8 cellular contexts compared by ENCODE assay signal in the genomic region with DNA sequence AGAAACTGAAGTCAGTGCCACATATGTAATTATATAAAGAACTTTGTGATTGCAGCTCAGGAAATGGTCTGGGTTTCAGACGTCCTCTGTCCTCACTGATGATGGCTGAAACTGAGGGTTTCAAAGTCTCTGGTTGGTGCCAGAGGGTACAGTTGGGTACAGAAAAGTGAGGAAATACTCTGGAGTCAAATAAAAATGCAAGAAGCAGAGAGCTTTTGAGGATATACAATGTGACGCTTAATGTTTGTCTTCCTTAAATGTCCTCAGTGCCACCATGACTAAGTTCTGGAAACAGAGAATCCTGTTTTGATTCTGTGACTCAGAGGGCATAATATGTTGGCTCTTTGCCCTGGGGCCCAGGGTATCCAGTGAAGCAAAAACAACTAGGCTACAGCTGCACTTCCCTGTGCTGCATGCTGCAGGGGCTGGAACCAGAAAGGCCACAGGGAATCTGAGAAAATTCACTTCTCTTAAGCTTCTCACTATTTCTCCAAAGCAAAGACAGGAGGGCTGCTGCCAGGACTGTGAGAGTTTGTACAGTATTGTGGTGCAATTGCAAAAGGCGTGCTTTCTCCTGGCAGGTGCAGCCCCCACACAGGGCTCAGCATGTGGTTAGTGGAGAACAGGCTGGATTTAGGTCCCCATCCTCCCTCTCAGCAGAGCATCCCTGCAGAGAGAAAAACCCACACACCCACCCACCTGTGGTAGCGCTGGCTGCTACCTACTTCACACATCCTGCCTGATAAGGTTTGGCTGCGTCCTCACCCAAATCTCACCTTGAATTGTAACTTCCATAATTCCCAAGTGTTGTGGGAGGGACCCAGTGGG.
A peak's percentile ranks its signal among the peaks of the same experiment; 100 is the strongest.
DNase-seq lines count a peak whose midpoint lies in the region; FAIRE-seq and TF ChIP-seq lines count a peak whose summit lies in the region.

No MANE protein-coding gene starts in this region.

- TF ChIP-seq CTCF in A673 (conservative IDR thresholded peaks at IDR 0.05; ENCODE audit: low read depth, low read length), result no peak
- no peak for TF ChIP-seq CTCF in thyroid gland (IDR thresholded peaks at IDR 0.05)
- no peak for TF ChIP-seq CTCF in GM13976 (IDR thresholded peaks at IDR 0.05; ENCODE audit: borderline replicate concordance, control extremely low read depth, extremely low read depth, insufficient read depth, missing control alignments)

- intact Hi-C loops in A673 (cut with micrococcal nuclease; ENCODE audit: unreplicated experiment), result no loop called here
- intact Hi-C loops in activated CD4-positive, alpha-beta memory T cell treated with anti-CD3 and anti-CD28 coated beads for 36 hours (cut with micrococcal nuclease), result no loop called here
- intact Hi-C loops in thyroid gland (cut with DNase I), result no loop called here
- intact Hi-C loops in activated T-helper 2 cell treated with anti-CD3 and anti-CD28 coated beads, Interferon-gamma antibody, Interleukin-2, Interleukin-4, amounts not matched to agents 10 μg/mL and 5 μg/mL and 100 μg/mL, durations not matched to agents 14 hours and 24 hours and 36 hours (cut with micrococcal nuclease), result no loop called here

- H3K4me1 ChIP-seq in A673 (ENCODE audit: insufficient read depth, low read length, poor library complexity, severe bottlenecking) (peaks cover 15% of the 10 kb centered on the region), thyroid gland (peaks cover 17 to 28% of the 10 kb centered on the region in 2 donors)

- H3K27ac ChIP-seq in A673 (ENCODE audit: low read depth, low read length, poor library complexity, severe bottlenecking) (peak overlapping the region; percentile 17), thyroid gland (peak overlapping the region; percentile 42 to 70 (median 47))

- no TSS peak for BruUV-seq in A673 (replicated peaks; lab: Mats Ljungman, UMichigan)

- H3K27me3 Mint-ChIP-seq in activated CD4-positive, alpha-beta memory T cell treated with anti-CD3 and anti-CD28 coated beads for 36 hours, result peaks cover 25% of the 10 kb centered on the region
- H3K27me3 Mint-ChIP-seq in activated T-helper 2 cell treated with anti-CD3 and anti-CD28 coated beads, Interferon-gamma antibody, Interleukin-2, Interleukin-4, amounts not matched to agents 10 μg/mL and 5 μg/mL and 100 μg/mL, durations not matched to agents 14 hours and 24 hours and 36 hours (ENCODE audit: low read depth), result peaks cover 8% of the 10 kb centered on the region

- H3K4me3 Mint-ChIP-seq in activated CD4-positive, alpha-beta memory T cell treated with anti-CD3 and anti-CD28 coated beads for 36 hours, result no peak overlapping the region
- H3K4me3 Mint-ChIP-seq in activated T-helper 2 cell treated with anti-CD3 and anti-CD28 coated beads, Interferon-gamma antibody, Interleukin-2, Interleukin-4, amounts not matched to agents 10 μg/mL and 5 μg/mL and 100 μg/mL, durations not matched to agents 14 hours and 24 hours and 36 hours (ENCODE audit: low read depth), result no peak overlapping the region

- TF ChIP-seq POLR2A in H54 (IDR thresholded peaks at IDR 0.05; ENCODE audit: low read depth, low read length), result no peak
- no peak for TF ChIP-seq POLR2A in thyroid gland (IDR thresholded peaks at IDR 0.05)

- WGBS in thyroid gland, 2 donors, result 54 to 67% methylated on average over 5 of the region's 5 CpGs

- H3K9me3 ChIP-seq in A673 (ENCODE audit: low read depth, low read length, poor library complexity, severe bottlenecking) (no peaks in the 10 kb centered on the region), thyroid gland (no peaks in the 10 kb centered on the region)

- in situ Hi-C loops in GM13976 (cut with MboI; ENCODE audit: low sequenced_read_pairs, unreplicated experiment), result no loop called here

- no peaks in the 10 kb centered on the region for H3K9me3 Mint-ChIP-seq in activated CD4-positive, alpha-beta memory T cell treated with anti-CD3 and anti-CD28 coated beads for 36 hours
- H3K9me3 Mint-ChIP-seq in activated T-helper 2 cell treated with anti-CD3 and anti-CD28 coated beads, Interferon-gamma antibody, Interleukin-2, Interleukin-4, amounts not matched to agents 10 μg/mL and 5 μg/mL and 100 μg/mL, durations not matched to agents 14 hours and 24 hours and 36 hours, result peaks cover 9% of the 10 kb centered on the region

- POLR2A ChIA-PET in A673 (lab: Charles Lee; ENCODE audit: low non-redundant PET), result no interaction called here
- POLR2A ChIA-PET in activated CD4-positive, alpha-beta memory T cell treated with anti-CD3 and anti-CD28 coated beads for 36 hours (lab: Charles Lee), result interaction anchor here (0.6 to 1.0 kb wide), 2 partner anchors 120 to 135 kb away, joined by 3 read pairs; no protein-coding TSS in a partner anchor

- DNase-seq in A673 (ENCODE audit: low spot score), result peak; percentile 84
- peak; percentile 51 for DNase-seq in H54 (ENCODE audit: insufficient read length, low spot score)
- peak; percentile 36 for DNase-seq in activated CD4-positive, alpha-beta memory T cell treated with anti-CD3 and anti-CD28 coated beads for 36 hours
- DNase-seq in islet precursor cell, result peak; percentile 50
- peak; percentile 77 to 80 for DNase-seq in thyroid gland
- no peak for DNase-seq in activated CD4-positive, alpha-beta T cell treated with anti-CD3 and anti-CD28 coated beads, Interleukin-2, amount 50 U/mL, for 1 hour
- no peak for DNase-seq in GM13976 (ENCODE audit: low spot score)
- no peak for DNase-seq in activated T-helper 2 cell treated with anti-CD3 and anti-CD28 coated beads, Interferon-gamma antibody, Interleukin-2, Interleukin-4, amounts not matched to agents 10 μg/mL and 5 μg/mL and 100 μg/mL, durations not matched to agents 14 hours and 24 hours and 36 hours (ENCODE audit: low spot score)

- FAIRE-seq in H54 (lab: Jason Lieb, UNC), result peak; percentile 95

- CTCF ChIA-PET in A673 (lab: Charles Lee), result no interaction called here
- CTCF ChIA-PET in activated CD4-positive, alpha-beta memory T cell treated with anti-CD3 and anti-CD28 coated beads for 36 hours (lab: Charles Lee), result no interaction called here

- H3K4me3 ChIP-seq in A673 (ENCODE audit: low read depth, low read length, poor library complexity, severe bottlenecking), result no peak overlapping the region
- no peak overlapping the region for H3K4me3 ChIP-seq in thyroid gland (replicated peaks in 1 of 3)

- H3K36me3 Mint-ChIP-seq in activated CD4-positive, alpha-beta memory T cell treated with anti-CD3 and anti-CD28 coated beads for 36 hours, result no peaks in the 10 kb centered on the region
- H3K36me3 Mint-ChIP-seq in activated T-helper 2 cell treated with anti-CD3 and anti-CD28 coated beads, Interferon-gamma antibody, Interleukin-2, Interleukin-4, amounts not matched to agents 10 μg/mL and 5 μg/mL and 100 μg/mL, durations not matched to agents 14 hours and 24 hours and 36 hours (ENCODE audit: low read depth), result no peaks in the 10 kb centered on the region

- H3K27me3 ChIP-seq in A673 (replicated peaks; ENCODE audit: insufficient read depth, low read depth, low read length, poor library complexity) (no peaks in the 10 kb centered on the region), thyroid gland (no peaks in the 10 kb centered on the region)

- H3K36me3 ChIP-seq in A673 (ENCODE audit: insufficient read depth, low read length, poor library complexity, severe bottlenecking) (no peaks in the 10 kb centered on the region), thyroid gland (no peaks in the 10 kb centered on the region)

- H3K4me1 Mint-ChIP-seq in activated CD4-positive, alpha-beta memory T cell treated with anti-CD3 and anti-CD28 coated beads for 36 hours (ENCODE audit: low read depth), result peaks cover 10% of the 10 kb centered on the region
- peaks cover 6% of the 10 kb centered on the region for H3K4me1 Mint-ChIP-seq in activated T-helper 2 cell treated with anti-CD3 and anti-CD28 coated beads, Interferon-gamma antibody, Interleukin-2, Interleukin-4, amounts not matched to agents 10 μg/mL and 5 μg/mL and 100 μg/mL, durations not matched to agents 14 hours and 24 hours and 36 hours (ENCODE audit: low read depth)

- H3K27ac Mint-ChIP-seq in activated CD4-positive, alpha-beta memory T cell treated with anti-CD3 and anti-CD28 coated beads for 36 hours, result no peak overlapping the region
- no peak overlapping the region for H3K27ac Mint-ChIP-seq in activated T-helper 2 cell treated with anti-CD3 and anti-CD28 coated beads, Interferon-gamma antibody, Interleukin-2, Interleukin-4, amounts not matched to agents 10 μg/mL and 5 μg/mL and 100 μg/mL, durations not matched to agents 14 hours and 24 hours and 36 hours

Comparison
In these comparisons a context has a peak if more than half of its experiments do, and no peak if none do; other contexts are left out.
1. DNase-seq: peak in A673 (single experiment), H54 (single experiment), activated CD4-positive, alpha-beta memory T cell treated with anti-CD3 and anti-CD28 coated beads for 36 hours (single experiment), islet precursor cell (single experiment) and thyroid gland (2 of 2); none in activated CD4-positive, alpha-beta T cell treated with anti-CD3 and anti-CD28 coated beads, Interleukin-2, amount 50 U/mL, for 1 hour (single experiment), GM13976 (single experiment) and activated T-helper 2 cell treated with anti-CD3 and anti-CD28 coated beads, Interferon-gamma antibody, Interleukin-2, Interleukin-4, amounts not matched to agents 10 μg/mL and 5 μg/mL and 100 μg/mL, durations not matched to agents 14 hours and 24 hours and 36 hours (single experiment).